ENCODE assay signal across 9 cellular contexts in genomic region chr10:30782543-30783461, GRCh38.
A peak's percentile ranks its signal among the peaks of the same experiment; 100 is the strongest.
DNase-seq lines count a peak whose midpoint lies in the region; ATAC-seq and TF ChIP-seq lines count a peak whose summit lies in the region.
"Had no signal": no experiment of that assay in that cellular context is flagged by ENCODE, and none has a peak within 500 bp of the region (broad histone marks: within the 10 kb centered on the region; RNA-seq: fewer than 3 reads in every experiment).

No MANE protein-coding gene starts in this region.

- H3K27me3 ChIP-seq in thoracic aorta (replicated peaks; ENCODE audit: insufficient read depth): no peaks in the 10 kb centered on the region

- DNase-seq in ELR (ENCODE audit: low read depth): peak; percentile 54
- DNase-seq in NCI-H524 (lab: John Stamatoyannopoulos, UW): peak; percentile 67 to 81
- DNase-seq in fibroblast of pulmonary artery (ENCODE audit: low read depth): peak; percentile 35
- no peak for DNase-seq in thoracic aorta (ENCODE audit: low spot score)
- DNase-seq in stimulated activated CD4-positive, alpha-beta T cell treated with anti-CD3 and anti-CD28 coated beads, Interleukin-15, amount 100 ng/mL, for 24 hours: no peak
- DNase-seq in GM19240 (ENCODE audit: insufficient read length, low spot score): no peak
- no peak for DNase-seq in foreskin melanocyte
- DNase-seq: stimulated activated naive B cell treated with anti-CD40 and anti-IgM and Interleukin-4, amounts not matched to agents 10 μg/mL and 1 μg/mL and 100 μg/mL, for 72 hours had no signal

- no peaks in the 10 kb centered on the region for H3K9me3 ChIP-seq in thoracic aorta

- TF ChIP-seq CTCF in fibroblast of pulmonary artery (IDR thresholded peaks at IDR 0.05; ENCODE audit: low read length, missing control alignments) (no peak), thoracic aorta (IDR thresholded peaks at IDR 0.05) (no peak)

- no peaks in the 10 kb centered on the region for H3K36me3 ChIP-seq in thoracic aorta

- H3K4me3 ChIP-seq in fibroblast of pulmonary artery (replicated peaks; ENCODE audit: low read depth, low read length) (no peak overlapping the region), thoracic aorta (no peak overlapping the region)

- ATAC-seq in GM21737 (IDR thresholded peaks at IDR 0.05; ENCODE audit: unreplicated experiment) (peak; percentile 66), thoracic aorta (ENCODE audit: insufficient number of reproducible peaks, low FRiP score, low read depth) (no peak)

- H3K27ac ChIP-seq in thoracic aorta: peak overlapping the region; percentile 97 to 99

- peaks cover 6 to 20% of the 10 kb centered on the region in 2 donors for H3K4me1 ChIP-seq in thoracic aorta (ENCODE audit: control insufficient read depth in 1 of 2, low read depth in 2 of 2)

Comparison
In these comparisons a context has a peak if more than half of its experiments do, and no peak if none do; other contexts are left out.
1. DNase-seq: peak in ELR (single experiment), NCI-H524 (2 of 2) and fibroblast of pulmonary artery (single experiment); none in thoracic aorta (single experiment), stimulated activated CD4-positive, alpha-beta T cell treated with anti-CD3 and anti-CD28 coated beads, Interleukin-15, amount 100 ng/mL, for 24 hours (single experiment), GM19240 (single experiment) and foreskin melanocyte (single experiment).